Comparison of ENCODE assay signal across 27 cellular contexts in the genomic region with DNA sequence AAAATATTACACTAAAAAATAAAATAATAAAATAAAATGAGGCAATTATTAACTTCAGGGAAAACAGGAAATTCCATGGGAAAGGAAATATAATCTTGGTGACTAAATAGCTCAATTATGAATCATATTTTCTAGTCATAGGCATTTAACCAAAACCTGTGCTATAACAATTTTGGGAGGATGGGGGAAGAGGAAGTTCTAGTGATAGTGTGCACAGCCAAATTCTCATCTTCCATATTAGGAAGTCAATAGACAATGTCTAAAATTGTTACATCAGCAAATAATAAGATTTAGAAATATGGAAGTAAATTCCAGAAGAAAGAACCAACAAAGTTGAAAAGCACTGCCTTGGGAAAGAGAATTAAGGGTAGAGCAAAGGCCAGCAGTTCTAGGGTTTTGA. TPM values are rescaled to one million over a fixed set of nuclear protein-coding genes. Genes with fewer than 3 reads are reported as not detected.
DNase-seq lines count a peak whose midpoint lies in the region; ATAC-seq and TF ChIP-seq lines count a peak whose summit lies in the region.
"Had no signal": no experiment of that assay in that cellular context is flagged by ENCODE, and none has a peak within 500 bp of the region (broad histone marks: within the 10 kb centered on the region; RNA-seq: fewer than 3 reads in every experiment).

No MANE protein-coding gene starts in this region.

- H3K27me3 ChIP-seq in right atrium auricular region, result no peaks in the 10 kb centered on the region
- H3K27me3 ChIP-seq: SJCRH30, uterus had no signal

- no peaks in the 10 kb centered on the region for H3K9me3 ChIP-seq in right atrium auricular region
- H3K9me3 ChIP-seq: pancreas, SJCRH30, uterus had no signal

- no peak for TF ChIP-seq CTCF in right atrium auricular region (IDR thresholded peaks at IDR 0.05)

- ATAC-seq in GM21576 (IDR thresholded peaks at IDR 0.05; ENCODE audit: unreplicated experiment), result no peak
- ATAC-seq: effector memory CD8-positive, alpha-beta T cell; natural killer cell; pancreas had no signal

- H3K4me3 ChIP-seq in right atrium auricular region, result no peak overlapping the region
- H3K4me3 ChIP-seq: pancreas, SJCRH30, uterus had no signal

- H3K36me3 ChIP-seq in right atrium auricular region, result no peaks in the 10 kb centered on the region
- H3K36me3 ChIP-seq: pancreas, SJCRH30, uterus had no signal

- H3K27ac ChIP-seq in right atrium auricular region, result no peak overlapping the region
- H3K27ac ChIP-seq: pancreas, SJCRH30, uterus had no signal

- DNase-seq in EH (ENCODE audit: low read depth) (peak; percentile 58), RKO (ENCODE audit: low spot score) (peak; percentile 38), dermis blood vessel endothelial cell (peak; percentile 60), lung microvascular endothelial cell (ENCODE audit: low read depth in 2 of 2) (peak; percentile 55 to 83), GM19240 (ENCODE audit: insufficient read length, low spot score) (no peak), right atrium auricular region (ENCODE audit: low spot score) (no peak), NCI-H146 treated with DMSO at 0.1 percent for 48 hours (lab: John Stamatoyannopoulos, UW; ENCODE audit: unreplicated experiment) (no peak)
- DNase-seq: activated B cell treated with CpG ODN at 0.5 μM for 24 hours; activated CD4-positive, alpha-beta memory T cell treated with anti-CD3 and anti-CD28 coated beads for 36 hours; activated T-cell treated with anti-CD3 and anti-CD28 coated beads for 4 hours; amygdala; DMS79 treated with DMSO at 0.1 percent for 48 hours; effector memory CD8-positive, alpha-beta T cell; HFFc6; mesendoderm; natural killer cell; NCI-H1417 treated with DMSO at 0.1 percent for 48 hours; NCI-H2171; NCI-H69; pancreas; SJCRH30; uterus had no signal

- no peaks in the 10 kb centered on the region for H3K4me1 ChIP-seq in right atrium auricular region
- H3K4me1 ChIP-seq: pancreas, SJCRH30, uterus had no signal

RNA-seq across cellular contexts. Expression of gene AWAT2, which starts 2.8 kb away (rescaled TPM):
- total RNA-seq in dermis blood vessel endothelial cell, result 0.51 and 1.2 TPM in 2 replicates
- total RNA-seq in lung microvascular endothelial cell, result 0.20 and 0.44 TPM in 2 replicates
- not detected for total RNA-seq in right atrium auricular region
- total RNA-seq: activated B cell treated with CpG ODN at 0.5 μM for 24 hours; activated CD4-positive, alpha-beta memory T cell treated with anti-CD3 and anti-CD28 coated beads for 36 hours; frontal cortex; HFFc6; kidney epithelial cell; M059J; natural killer cell; pancreas; SJCRH30; skeletal muscle tissue; uterus had no signal

RNA-seq across cellular contexts. Expression of gene OTUD6A, which starts 15.3 kb away (rescaled TPM):
- total RNA-seq in dermis blood vessel endothelial cell (not detected in 2 replicates), lung microvascular endothelial cell (not detected in 2 replicates), right atrium auricular region (not detected)
- total RNA-seq: activated B cell treated with CpG ODN at 0.5 μM for 24 hours; activated CD4-positive, alpha-beta memory T cell treated with anti-CD3 and anti-CD28 coated beads for 36 hours; frontal cortex; HFFc6; kidney epithelial cell; M059J; natural killer cell; pancreas; SJCRH30; skeletal muscle tissue; uterus had no signal

Comparison
In these comparisons a context has a peak if more than half of its experiments do, and no peak if none do; other contexts are left out.
1. DNase-seq: peak in EH (single experiment), RKO (single experiment), dermis blood vessel endothelial cell (single experiment) and lung microvascular endothelial cell (2 of 2); none in GM19240 (single experiment), right atrium auricular region (single experiment) and NCI-H146 treated with DMSO at 0.1 percent for 48 hours (single experiment).